Comparison of ENCODE assay signal across 9 cellular contexts in genomic region chr13:107867701-107868661, GRCh38.
DNase-seq lines count a peak whose midpoint lies in the region; ATAC-seq and TF ChIP-seq lines count a peak whose summit lies in the region.
"Had no signal": no experiment of that assay in that cellular context is flagged by ENCODE, and none has a peak within 500 bp of the region (broad histone marks: within the 10 kb centered on the region; RNA-seq: fewer than 3 reads in every experiment).

No MANE protein-coding gene starts in this region.

- no peak for TF ChIP-seq CTCF in gastroesophageal sphincter (IDR thresholded peaks at IDR 0.05)
- TF ChIP-seq CTCF in progenitor cell of endocrine pancreas (IDR thresholded peaks at IDR 0.05; ENCODE audit: unreplicated experiment) = peak; percentile 69

- H3K4me3 Mint-ChIP-seq in activated CD4-positive, alpha-beta memory T cell treated with anti-CD3 and anti-CD28 coated beads, Interleukin-2, amount 10 ng/mL, durations not matched to agents 7 days and 5 days = peak overlapping the region; percentile 32
- peak overlapping the region; percentile 92 for H3K4me3 Mint-ChIP-seq in progenitor cell of endocrine pancreas (ENCODE audit: low read depth)

- peaks cover 0 to 33% (median 14%) of the 10 kb centered on the region in 3 donors for H3K4me1 ChIP-seq in gastroesophageal sphincter

- no peak for TF ChIP-seq EP300 in gastroesophageal sphincter (IDR thresholded peaks at IDR 0.05)

- H3K27me3 Mint-ChIP-seq in activated CD4-positive, alpha-beta memory T cell treated with anti-CD3 and anti-CD28 coated beads, Interleukin-2, amount 10 ng/mL, durations not matched to agents 7 days and 5 days = peaks cover 32% of the 10 kb centered on the region
- peaks cover 47% of the 10 kb centered on the region for H3K27me3 Mint-ChIP-seq in progenitor cell of endocrine pancreas

- no peak overlapping the region for H3K27ac ChIP-seq in gastroesophageal sphincter
- H3K27ac ChIP-seq: neutrophil had no signal

- H3K27ac Mint-ChIP-seq in activated CD4-positive, alpha-beta memory T cell treated with anti-CD3 and anti-CD28 coated beads, Interleukin-2, amount 10 ng/mL, durations not matched to agents 7 days and 5 days = no peak overlapping the region
- H3K27ac Mint-ChIP-seq in progenitor cell of endocrine pancreas = peak overlapping the region; percentile 86

- ATAC-seq in gastroesophageal sphincter = peak; percentile 23
- no peak for ATAC-seq in HG02885 (IDR thresholded peaks at IDR 0.05; ENCODE audit: poor library complexity, unreplicated experiment)
- ATAC-seq in HG03342 (IDR thresholded peaks at IDR 0.05; ENCODE audit: unreplicated experiment) = no peak

- CTCF ChIA-PET in activated CD4-positive, alpha-beta memory T cell treated with anti-CD3 and anti-CD28 coated beads, Interleukin-2, amount 10 ng/mL, durations not matched to agents 7 days and 5 days (lab: Charles Lee) = no interaction called here

- POLR2A ChIA-PET in activated CD4-positive, alpha-beta memory T cell treated with anti-CD3 and anti-CD28 coated beads, Interleukin-2, amount 10 ng/mL, durations not matched to agents 7 days and 5 days (lab: Charles Lee) = no interaction called here

- H3K4me3 ChIP-seq in gastroesophageal sphincter = peak overlapping the region in 1 of 2 donors; percentile 52

- DNase-seq in D341Med (ENCODE audit: low spot score) (peak; percentile 82), NCI-H1092 treated with DMSO at 0.1 percent for 48 hours (lab: John Stamatoyannopoulos, UW) (peak; percentile 94), progenitor cell of endocrine pancreas (ENCODE audit: low spot score, unreplicated experiment) (peak; percentile 49)
- DNase-seq in activated CD4-positive, alpha-beta memory T cell treated with anti-CD3 and anti-CD28 coated beads, Interleukin-2, amount 10 ng/mL, durations not matched to agents 7 days and 5 days = no peak
- DNase-seq in effector CD4-positive, alpha-beta T cell = no peak

- H3K27me3 ChIP-seq in gastroesophageal sphincter = peaks cover 84% of the 10 kb centered on the region

- no peaks in the 10 kb centered on the region for H3K36me3 ChIP-seq in gastroesophageal sphincter
- H3K36me3 ChIP-seq: neutrophil had no signal

- WGBS in gastroesophageal sphincter (ENCODE audit: low coverage in 1 of 2), 2 donors = 0 to 1% methylated on average over 5 to 24 of the region's 81 CpGs

- no peak for TF ChIP-seq POLR2A in gastroesophageal sphincter (IDR thresholded peaks at IDR 0.05)

- no peaks in the 10 kb centered on the region for H3K36me3 Mint-ChIP-seq in activated CD4-positive, alpha-beta memory T cell treated with anti-CD3 and anti-CD28 coated beads, Interleukin-2, amount 10 ng/mL, durations not matched to agents 7 days and 5 days (ENCODE audit: low read depth)
- H3K36me3 Mint-ChIP-seq in progenitor cell of endocrine pancreas (ENCODE audit: insufficient read depth) = no peaks in the 10 kb centered on the region

- no peaks in the 10 kb centered on the region for H3K9me3 Mint-ChIP-seq in activated CD4-positive, alpha-beta memory T cell treated with anti-CD3 and anti-CD28 coated beads, Interleukin-2, amount 10 ng/mL, durations not matched to agents 7 days and 5 days
- H3K9me3 Mint-ChIP-seq in progenitor cell of endocrine pancreas (ENCODE audit: low read depth) = no peaks in the 10 kb centered on the region

- H3K4me1 Mint-ChIP-seq in activated CD4-positive, alpha-beta memory T cell treated with anti-CD3 and anti-CD28 coated beads, Interleukin-2, amount 10 ng/mL, durations not matched to agents 7 days and 5 days = peaks cover 6% of the 10 kb centered on the region
- H3K4me1 Mint-ChIP-seq in progenitor cell of endocrine pancreas (ENCODE audit: low read depth) = peaks cover 6% of the 10 kb centered on the region

- no peaks in the 10 kb centered on the region for H3K9me3 ChIP-seq in gastroesophageal sphincter
- H3K9me3 ChIP-seq: neutrophil had no signal

Comparison
In these comparisons a context has a peak if more than half of its experiments do, and no peak if none do; other contexts are left out.
1. DNase-seq: peak in D341Med (single experiment), NCI-H1092 treated with DMSO at 0.1 percent for 48 hours (single experiment) and progenitor cell of endocrine pancreas (single experiment); none in activated CD4-positive, alpha-beta memory T cell treated with anti-CD3 and anti-CD28 coated beads, Interleukin-2, amount 10 ng/mL, durations not matched to agents 7 days and 5 days (single experiment) and effector CD4-positive, alpha-beta T cell (single experiment).